Comparison of ENCODE assay signal across 9 cellular contexts in genomic region chr17:60305141-60305540, GRCh38.
A peak's percentile ranks its signal among the peaks of the same experiment; 100 is the strongest.
DNase-seq lines count a peak whose midpoint lies in the region; ATAC-seq, FAIRE-seq and TF ChIP-seq lines count a peak whose summit lies in the region.
"Had no signal": no experiment of that assay in that cellular context is flagged by ENCODE, and none has a peak within 500 bp of the region (broad histone marks: within the 10 kb centered on the region; RNA-seq: fewer than 3 reads in every experiment).

No MANE protein-coding gene starts in this region.

- H3K4me1 ChIP-seq in uterus (no peaks in the 10 kb centered on the region), tibial nerve (peaks cover 0 to 12% (median 2%) of the 10 kb centered on the region in 4 donors)

- H3K36me3 ChIP-seq in uterus = no peaks in the 10 kb centered on the region
- peaks cover 0 to 9% (median 0%) of the 10 kb centered on the region in 3 donors for H3K36me3 ChIP-seq in tibial nerve

- ATAC-seq in GM18868 (IDR thresholded peaks at IDR 0.05; ENCODE audit: unreplicated experiment) = no peak

- FAIRE-seq in GM12891 (lab: Jason Lieb, UNC) = peak; percentile 82
- peak; percentile 81 for FAIRE-seq in H54 (lab: Jason Lieb, UNC)

- no peak overlapping the region for H3K4me3 ChIP-seq in uterus
- no peak overlapping the region for H3K4me3 ChIP-seq in tibial nerve
- H3K4me3 ChIP-seq: psoas muscle had no signal

- no peak overlapping the region for H3K27ac ChIP-seq in uterus
- no peak overlapping the region for H3K27ac ChIP-seq in tibial nerve
- H3K27ac ChIP-seq: psoas muscle had no signal

- TF ChIP-seq CTCF in uterus (IDR thresholded peaks at IDR 0.05) (no peak), tibial nerve (IDR thresholded peaks at IDR 0.05) (no peak)

- DNase-seq in GM12891 (ENCODE audit: insufficient read length, low spot score) = no peak
- DNase-seq in H54 (ENCODE audit: insufficient read length, low spot score) = no peak
- DNase-seq in SIG-M5 treated with dmso at 0.1 percent for 504 hours (lab: John Stamatoyannopoulos, UW; ENCODE audit: unreplicated experiment) = peak; percentile 88
- DNase-seq in inferior parietal cortex (ENCODE audit: extremely low spot score) = peak; percentile 72
- DNase-seq in uterus = no peak
- no peak for DNase-seq in SHP77 treated with DMSO at 0.1 percent for 48 hours (lab: John Stamatoyannopoulos, UW)
- DNase-seq in tibial nerve (ENCODE audit: low spot score in 2 of 2) = no peak
- DNase-seq: psoas muscle had no signal

- intact Hi-C loops in uterus (cut with DNase I; ENCODE audit: low total_unique reads) = no loop called here

- no peaks in the 10 kb centered on the region for H3K9me3 ChIP-seq in uterus
- H3K9me3 ChIP-seq in tibial nerve = no peaks in the 10 kb centered on the region
- H3K9me3 ChIP-seq: psoas muscle had no signal

- H3K27me3 ChIP-seq in uterus (no peaks in the 10 kb centered on the region), tibial nerve (no peaks in the 10 kb centered on the region)

- TF ChIP-seq EP300 in tibial nerve (IDR thresholded peaks at IDR 0.05) = peak in 1 of 2 donors; percentile 20

- 46 to 51% methylated on average over 4 of the region's 4 CpGs for WGBS in tibial nerve, 2 donors

- TF ChIP-seq POLR2A in GM12891 (IDR thresholded peaks at IDR 0.05; ENCODE audit: low read depth, low read length) (no peak), H54 (IDR thresholded peaks at IDR 0.05; ENCODE audit: low read depth, low read length) (no peak), uterus (IDR thresholded peaks at IDR 0.05) (no peak), tibial nerve (IDR thresholded peaks at IDR 0.05) (no peak)

TF ChIP-seq in GM12891, 5 proteins besides CTCF, POLR2A, EP300 and RAD21:
- TF ChIP-seq SPI1 (IDR thresholded peaks at IDR 0.05; ENCODE audit: low read depth, low read length) (peak; percentile 25; the same call in 1 of the 2 replicates), POU2F2 (IDR thresholded peaks at IDR 0.05; ENCODE audit: low read depth, low read length) (no peak)
TF ChIP-seq in GM12891: peak in this region for 1.

Comparison
In these comparisons a context has a peak if more than half of its experiments do, and no peak if none do; other contexts are left out.
1. DNase-seq: peak in SIG-M5 treated with dmso at 0.1 percent for 504 hours (single experiment) and inferior parietal cortex (single experiment); none in GM12891 (single experiment), H54 (single experiment), uterus (0 of 2), SHP77 treated with DMSO at 0.1 percent for 48 hours (single experiment) and tibial nerve (0 of 2).